ENCODE assay signal across 8 cellular contexts in genomic region chr11:67120456-67120855, GRCh38. TPM values are rescaled to one million over a fixed set of nuclear protein-coding genes. Genes with fewer than 3 reads are reported as not detected.
DNase-seq lines count a peak whose midpoint lies in the region; ATAC-seq and TF ChIP-seq lines count a peak whose summit lies in the region.

No MANE protein-coding gene starts in this region.

- H3K79me2 ChIP-seq in KMS-11 (ENCODE audit: insufficient read depth, low read depth), result peaks cover 59% of the 10 kb centered on the region

- H3K9me3 Mint-ChIP-seq in chondrocyte (ENCODE audit: low read depth), result no peaks in the 10 kb centered on the region

- H3K9me3 ChIP-seq in muscle layer of duodenum (ENCODE audit: control insufficient read depth in 1 of 2, low read length in 2 of 2), result no peaks in the 10 kb centered on the region

- H3K27me3 ChIP-seq in KMS-11 (ENCODE audit: insufficient read depth, low read depth) (no peaks in the 10 kb centered on the region), muscle layer of duodenum (ENCODE audit: low read depth, low read length) (no peaks in the 10 kb centered on the region)

- H3K27ac ChIP-seq in KMS-11, result peak overlapping the region; percentile 59; the same call in 1 of the 2 replicates
- H3K27ac ChIP-seq in muscle layer of duodenum (ENCODE audit: low read length), result peak overlapping the region; percentile 86

- no peak overlapping the region; the same call in 1 of the 2 replicates for H2AFZ ChIP-seq in KMS-11 (ENCODE audit: low read depth)

- no peak for ATAC-seq in GM18861 (IDR thresholded peaks at IDR 0.05; ENCODE audit: unreplicated experiment)
- ATAC-seq in HG03196 (IDR thresholded peaks at IDR 0.05; ENCODE audit: unreplicated experiment), result no peak
- ATAC-seq in HG03432 (IDR thresholded peaks at IDR 0.05; ENCODE audit: unreplicated experiment), result no peak

- peaks cover 2% of the 10 kb centered on the region for H3K36me3 Mint-ChIP-seq in chondrocyte (ENCODE audit: low read depth)

- H3K4me1 ChIP-seq in KMS-11 (ENCODE audit: low read depth, poor library complexity, severe bottlenecking), result peaks cover 52% of the 10 kb centered on the region
- H3K4me1 ChIP-seq in muscle layer of duodenum (ENCODE audit: control insufficient read depth in 1 of 2, insufficient read depth in 2 of 2, low read length in 2 of 2), result peaks cover 7 to 28% of the 10 kb centered on the region in 2 donors

- peaks cover 4% of the 10 kb centered on the region; the same call in 1 of the 2 replicates for H4K20me1 ChIP-seq in KMS-11 (ENCODE audit: insufficient read depth)

- H3K4me3 ChIP-seq in AG04449 (ENCODE audit: low read depth, low read length) (peak overlapping the region; percentile 89), KMS-11 (IDR thresholded peaks at IDR 0.05; ENCODE audit: insufficient read depth, low read depth, low read length) (no peak overlapping the region), muscle layer of duodenum (ENCODE audit: low read depth in 1 of 2, low read length in 2 of 2) (peak overlapping the region; percentile 79 to 97)

- H3K4me2 ChIP-seq in KMS-11, result peak overlapping the region; percentile 80

- CTCF ChIA-PET in AG04449 (lab: Yijun Ruan, JAX), result no interaction called here

- H3K4me3 Mint-ChIP-seq in chondrocyte (ENCODE audit: unreplicated experiment), result peak overlapping the region; percentile 96

- no peak for TF ChIP-seq CTCF in AG04449 (IDR thresholded peaks at IDR 0.05; ENCODE audit: insufficient read depth, low read length, missing control alignments)
- TF ChIP-seq CTCF in KMS-11 (conservative IDR thresholded peaks at IDR 0.05; ENCODE audit: low read depth, low read length), result no peak
- no peak for TF ChIP-seq CTCF in chondrocyte (IDR thresholded peaks at IDR 0.05)

- H3K36me3 ChIP-seq in KMS-11 (ENCODE audit: insufficient read depth) (no peaks in the 10 kb centered on the region), muscle layer of duodenum (ENCODE audit: control insufficient read depth in 1 of 2, insufficient read depth in 2 of 2, low read length in 2 of 2) (no peaks in the 10 kb centered on the region)

- DNase-seq in AG04449 (ENCODE audit: low read depth, low spot score) (no peak), chondrocyte (ENCODE audit: low spot score) (no peak), GF-D8 (lab: John Stamatoyannopoulos, UW) (no peak)

- peaks cover 35% of the 10 kb centered on the region for H3K4me1 Mint-ChIP-seq in chondrocyte (ENCODE audit: low read depth)

- POLR2A ChIA-PET in AG04449 (lab: Yijun Ruan, JAX), result no interaction called here

- H3K27ac Mint-ChIP-seq in chondrocyte (ENCODE audit: unreplicated experiment), result peak overlapping the region; percentile 97

- no peaks in the 10 kb centered on the region for H3K27me3 Mint-ChIP-seq in chondrocyte (ENCODE audit: low read depth)

- peak overlapping the region; percentile 56 for H3K9ac ChIP-seq in KMS-11

RNA-seq across cellular contexts. Expression of gene KDM2A, which starts 1.4 kb away (rescaled TPM):
- 53.5 to 58.1 TPM (median 54.3 TPM) in 3 replicates for total RNA-seq in chondrocyte
